In genomic region chr19:52690395-52691214, GRCh38 we compare ENCODE assay signal across 1 cellular context.
TF ChIP-seq lines count a peak whose summit lies in the region.

No MANE protein-coding gene starts in this region.

TF ChIP-seq in K562, 482 proteins besides CTCF, POLR2A, EP300 and RAD21 (continued from another document and continues in another):
- no peak for TF ChIP-seq AFF1 (IDR thresholded peaks at IDR 0.05; ENCODE audit: low read depth in 1 of 2, partially characterized antibody in 2 of 2)
- no peak for TF ChIP-seq MEIS2 (IDR thresholded peaks at IDR 0.05; ENCODE audit: partially characterized antibody)
- TF ChIP-seq CHD7 (IDR thresholded peaks at IDR 0.05; ENCODE audit: low read depth, low read length), result no peak
- peak; percentile 15; the same call in 1 of the 2 replicates for TF ChIP-seq ETS1 (conservative IDR thresholded peaks at IDR 0.05; ENCODE audit: control insufficient read depth, low read depth, low read length)
- peak; percentile 70 for TF ChIP-seq LCOR (CRISPR knock-in tag; IDR thresholded peaks at IDR 0.05)
- TF ChIP-seq SRF (CRISPR knock-in tag; IDR thresholded peaks at IDR 0.05), result peak in 1 of 2 experiments; percentile 30; a peak in 1 of 4 replicates
- TF ChIP-seq BACH1 (tag; IDR thresholded peaks at IDR 0.05), result no peak
- no peak for TF ChIP-seq CBX2 (IDR thresholded peaks at IDR 0.05; ENCODE audit: insufficient read depth, low read length, poor library complexity, severe bottlenecking)
- TF ChIP-seq, protein P1, sequence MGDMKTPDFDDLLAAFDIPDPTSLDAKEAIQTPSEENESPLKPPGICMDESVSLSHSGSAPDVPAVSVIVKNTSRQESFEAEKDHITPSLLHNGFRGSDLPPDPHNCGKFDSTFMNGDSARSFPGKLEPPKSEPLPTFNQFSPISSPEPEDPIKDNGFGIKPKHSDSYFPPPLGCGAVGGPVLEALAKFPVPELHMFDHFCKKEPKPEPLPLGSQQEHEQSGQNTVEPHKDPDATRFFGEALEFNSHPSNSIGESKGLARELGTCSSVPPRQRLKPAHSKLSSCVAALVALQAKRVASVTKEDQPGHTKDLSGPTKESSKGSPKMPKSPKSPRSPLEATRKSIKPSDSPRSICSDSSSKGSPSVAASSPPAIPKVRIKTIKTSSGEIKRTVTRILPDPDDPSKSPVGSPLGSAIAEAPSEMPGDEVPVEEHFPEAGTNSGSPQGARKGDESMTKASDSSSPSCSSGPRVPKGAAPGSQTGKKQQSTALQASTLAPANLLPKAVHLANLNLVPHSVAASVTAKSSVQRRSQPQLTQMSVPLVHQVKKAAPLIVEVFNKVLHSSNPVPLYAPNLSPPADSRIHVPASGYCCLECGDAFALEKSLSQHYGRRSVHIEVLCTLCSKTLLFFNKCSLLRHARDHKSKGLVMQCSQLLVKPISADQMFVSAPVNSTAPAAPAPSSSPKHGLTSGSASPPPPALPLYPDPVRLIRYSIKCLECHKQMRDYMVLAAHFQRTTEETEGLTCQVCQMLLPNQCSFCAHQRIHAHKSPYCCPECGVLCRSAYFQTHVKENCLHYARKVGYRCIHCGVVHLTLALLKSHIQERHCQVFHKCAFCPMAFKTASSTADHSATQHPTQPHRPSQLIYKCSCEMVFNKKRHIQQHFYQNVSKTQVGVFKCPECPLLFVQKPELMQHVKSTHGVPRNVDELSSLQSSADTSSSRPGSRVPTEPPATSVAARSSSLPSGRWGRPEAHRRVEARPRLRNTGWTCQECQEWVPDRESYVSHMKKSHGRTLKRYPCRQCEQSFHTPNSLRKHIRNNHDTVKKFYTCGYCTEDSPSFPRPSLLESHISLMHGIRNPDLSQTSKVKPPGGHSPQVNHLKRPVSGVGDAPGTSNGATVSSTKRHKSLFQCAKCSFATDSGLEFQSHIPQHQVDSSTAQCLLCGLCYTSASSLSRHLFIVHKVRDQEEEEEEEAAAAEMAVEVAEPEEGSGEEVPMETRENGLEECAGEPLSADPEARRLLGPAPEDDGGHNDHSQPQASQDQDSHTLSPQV (IDR thresholded peaks at IDR 0.05), result 0 out of 2 replicates have a peak, but pooled peaks have one; percentile 65
- TF ChIP-seq ESRRB (CRISPR knock-in tag; IDR thresholded peaks at IDR 0.05; ENCODE audit: borderline replicate concordance), result no peak
- no peak for TF ChIP-seq RHOXF2B (CRISPR knock-in tag; conservative IDR thresholded peaks at IDR 0.05)
- no peak for TF ChIP-seq MEF2A (IDR thresholded peaks at IDR 0.05; ENCODE audit: control insufficient read depth, low read depth, low read length)
- TF ChIP-seq, protein P2, sequence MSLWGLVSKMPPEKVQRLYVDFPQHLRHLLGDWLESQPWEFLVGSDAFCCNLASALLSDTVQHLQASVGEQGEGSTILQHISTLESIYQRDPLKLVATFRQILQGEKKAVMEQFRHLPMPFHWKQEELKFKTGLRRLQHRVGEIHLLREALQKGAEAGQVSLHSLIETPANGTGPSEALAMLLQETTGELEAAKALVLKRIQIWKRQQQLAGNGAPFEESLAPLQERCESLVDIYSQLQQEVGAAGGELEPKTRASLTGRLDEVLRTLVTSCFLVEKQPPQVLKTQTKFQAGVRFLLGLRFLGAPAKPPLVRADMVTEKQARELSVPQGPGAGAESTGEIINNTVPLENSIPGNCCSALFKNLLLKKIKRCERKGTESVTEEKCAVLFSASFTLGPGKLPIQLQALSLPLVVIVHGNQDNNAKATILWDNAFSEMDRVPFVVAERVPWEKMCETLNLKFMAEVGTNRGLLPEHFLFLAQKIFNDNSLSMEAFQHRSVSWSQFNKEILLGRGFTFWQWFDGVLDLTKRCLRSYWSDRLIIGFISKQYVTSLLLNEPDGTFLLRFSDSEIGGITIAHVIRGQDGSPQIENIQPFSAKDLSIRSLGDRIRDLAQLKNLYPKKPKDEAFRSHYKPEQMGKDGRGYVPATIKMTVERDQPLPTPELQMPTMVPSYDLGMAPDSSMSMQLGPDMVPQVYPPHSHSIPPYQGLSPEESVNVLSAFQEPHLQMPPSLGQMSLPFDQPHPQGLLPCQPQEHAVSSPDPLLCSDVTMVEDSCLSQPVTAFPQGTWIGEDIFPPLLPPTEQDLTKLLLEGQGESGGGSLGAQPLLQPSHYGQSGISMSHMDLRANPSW (CRISPR knock-in tag; IDR thresholded peaks at IDR 0.05), result no peak
- 0 out of 2 replicates have a peak, but pooled peaks have one; percentile 17 for TF ChIP-seq TAF7 (tag; IDR thresholded peaks at IDR 0.05)
- 0 out of 4 replicates have a peak, but pooled peaks of 1 of the 2 experiments have one; percentile 17 for TF ChIP-seq TRIM24 (IDR thresholded peaks at IDR 0.05)
- TF ChIP-seq TCF3 (CRISPR knock-in tag; IDR thresholded peaks at IDR 0.05), result 0 out of 2 replicates have a peak, but pooled peaks have one; percentile 26
- TF ChIP-seq TBP (optimal IDR thresholded peaks at IDR 0.05; ENCODE audit: low read depth, low read length), result peak; percentile 67
